10 cellular contexts compared by ENCODE assay signal in genomic region chr6:157019115-157019628, GRCh38.
DNase-seq lines count a peak whose midpoint lies in the region; ATAC-seq and TF ChIP-seq lines count a peak whose summit lies in the region.
"Had no signal": no experiment of that assay in that cellular context is flagged by ENCODE, and none has a peak within 500 bp of the region (broad histone marks: within the 10 kb centered on the region; RNA-seq: fewer than 3 reads in every experiment).

No MANE protein-coding gene starts in this region.

- peak overlapping the region; percentile 6 to 99 (median 97) for H3K4me3 Mint-ChIP-seq in brain

- no peak overlapping the region for H3K9ac ChIP-seq in rectal smooth muscle tissue (ENCODE audit: low read length)
- H3K9ac ChIP-seq in colonic mucosa (ENCODE audit: low read depth in 2 of 2, low read length in 2 of 2): no peak overlapping the region

- peak overlapping the region; percentile 18 to 99 (median 39) for H3K27ac Mint-ChIP-seq in brain

- ATAC-seq in HG03175 (IDR thresholded peaks at IDR 0.05; ENCODE audit: unreplicated experiment): no peak
- ATAC-seq: activated T-cell treated with anti-CD3 and anti-CD28 coated beads, Interleukin-2, amount 50 U/mL, for 4 hours had no signal

- TF ChIP-seq CTCF in brain (conservative IDR thresholded peaks at IDR 0.05): no peak
- no peak for TF ChIP-seq CTCF in colonic mucosa (IDR thresholded peaks at IDR 0.05)

- no peaks in the 10 kb centered on the region for H3K9me3 Mint-ChIP-seq in brain
- H3K9me3 Mint-ChIP-seq: activated T-cell treated with anti-CD3 and anti-CD28 coated beads, Interleukin-2, amount 50 U/mL, for 4 hours had no signal

- H3K9me3 ChIP-seq in colonic mucosa: no peaks in the 10 kb centered on the region

- peaks cover 2% of the 10 kb centered on the region for H3K27me3 Mint-ChIP-seq in brain

- H3K36me3 ChIP-seq in rectal smooth muscle tissue (ENCODE audit: control insufficient read depth, insufficient read depth, low read length) (no peaks in the 10 kb centered on the region), colonic mucosa (no peaks in the 10 kb centered on the region)

- peaks cover 18% of the 10 kb centered on the region for H3K4me1 ChIP-seq in rectal smooth muscle tissue (ENCODE audit: control insufficient read depth, insufficient read depth, low read length)
- no peaks in the 10 kb centered on the region for H3K4me1 ChIP-seq in colonic mucosa

- no peaks in the 10 kb centered on the region for H3K36me3 Mint-ChIP-seq in brain

- H3K4me1 Mint-ChIP-seq in brain: peaks cover 67% of the 10 kb centered on the region

- DNase-seq in NCI-H345 (lab: John Stamatoyannopoulos, UW): peak; percentile 23
- no peak for DNase-seq in NCI-H345 treated with DMSO at 0.1 percent for 48 hours (lab: John Stamatoyannopoulos, UW; ENCODE audit: unreplicated experiment)
- peak; percentile 32 for DNase-seq in NCI-H1105 treated with DMSO at 0.1 percent for 48 hours (lab: John Stamatoyannopoulos, UW)
- DNase-seq in iPS-NIHi11 (ENCODE audit: low spot score): no peak
- no peak for DNase-seq in colonic mucosa
- DNase-seq: activated T-cell treated with anti-CD3 and anti-CD28 coated beads, Interleukin-2, amount 50 U/mL, for 4 hours had no signal

- no peaks in the 10 kb centered on the region for H3K27me3 ChIP-seq in rectal smooth muscle tissue (ENCODE audit: control insufficient read depth, insufficient read depth, low read length)
- H3K27me3 ChIP-seq in colonic mucosa: no peaks in the 10 kb centered on the region

- no peak overlapping the region for H3K4me3 ChIP-seq in rectal smooth muscle tissue (ENCODE audit: low read length)
- H3K4me3 ChIP-seq in colonic mucosa: no peak overlapping the region
- H3K4me3 ChIP-seq: lung had no signal

- intact Hi-C loops in colonic mucosa (cut with DNase I): no loop called here

- H3K27ac ChIP-seq in rectal smooth muscle tissue (ENCODE audit: low read depth, low read length) (peak overlapping the region; percentile 24), colonic mucosa (no peak overlapping the region)

Comparison
In these comparisons a context has a peak if more than half of its experiments do, and no peak if none do; other contexts are left out.
1. DNase-seq: peak in NCI-H345 (single experiment) and NCI-H1105 treated with DMSO at 0.1 percent for 48 hours (single experiment); none in NCI-H345 treated with DMSO at 0.1 percent for 48 hours (single experiment), iPS-NIHi11 (single experiment) and colonic mucosa (single experiment).